In the genomic region with DNA sequence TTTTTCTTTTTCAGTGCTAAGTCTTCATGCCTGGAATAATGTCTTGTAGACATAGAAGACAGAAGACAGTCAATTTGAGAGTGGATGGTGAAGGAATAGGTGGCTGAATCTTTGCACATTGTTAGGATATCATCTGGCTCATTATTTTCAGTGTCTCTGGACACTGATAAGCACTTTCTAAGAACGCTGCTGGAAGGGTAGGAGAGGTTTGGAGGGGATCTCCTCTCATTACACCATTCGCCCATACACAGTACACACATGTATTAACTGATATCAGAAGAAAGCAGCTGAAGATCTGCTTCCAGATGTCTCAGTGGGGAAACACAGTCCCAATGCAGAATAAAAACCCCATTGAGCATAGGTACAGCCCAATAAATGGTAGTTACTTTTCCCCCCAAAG, we compare ENCODE assay signal across 7 cellular contexts.
"Had no signal": no experiment of that assay in that cellular context is flagged by ENCODE, and none has a peak within 500 bp of the region (broad histone marks: within the 10 kb centered on the region; RNA-seq: fewer than 3 reads in every experiment).

No MANE protein-coding gene starts in this region.

- H3K4me2 ChIP-seq: KMS-11 had no signal

- DNase-seq: IMR-90, KBM-7, KG1 had no signal

- ATAC-seq: HepG2 had no signal

- H3K9ac ChIP-seq: KMS-11 had no signal

- FAIRE-seq: HepG2, HTR-8/SVneo had no signal

- H3K27ac ChIP-seq: HL-60, KMS-11 had no signal
